24 cellular contexts compared by ENCODE assay signal in the genomic region with DNA sequence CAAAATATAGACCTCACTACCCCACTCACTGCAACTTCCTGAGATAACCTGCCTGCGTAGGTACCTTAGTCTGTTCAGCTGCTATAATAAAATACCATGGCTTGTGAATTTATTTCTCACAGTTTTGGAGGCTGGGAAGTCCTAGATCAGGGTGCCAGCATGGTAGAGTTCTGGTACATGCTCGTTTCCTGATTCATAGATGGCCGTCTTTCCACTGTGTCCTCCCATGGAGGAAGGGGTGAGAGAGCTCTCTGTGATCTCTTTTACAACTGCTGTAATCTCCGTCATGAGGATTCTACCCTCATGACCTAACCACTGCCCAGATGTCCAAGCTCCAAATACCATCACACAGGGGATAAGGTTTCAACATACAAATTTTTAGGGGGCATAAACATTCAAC. TPM values are rescaled to one million over a fixed set of nuclear protein-coding genes. Genes with fewer than 3 reads are reported as not detected.
"Had no signal": no experiment of that assay in that cellular context is flagged by ENCODE, and none has a peak within 500 bp of the region (broad histone marks: within the 10 kb centered on the region; RNA-seq: fewer than 3 reads in every experiment).

No MANE protein-coding gene starts in this region.

- H3K9me3 Mint-ChIP-seq: activated B cell treated with CpG ODN at 0.5 μM for 24 hours; activated CD4-positive, alpha-beta memory T cell treated with anti-CD3 and anti-CD28 coated beads, Interleukin-2, amount 10 ng/mL, durations not matched to agents 7 days and 5 days; activated naive CD4-positive, alpha-beta T cell treated with anti-CD3 and anti-CD28 coated beads, Interleukin-2, amount 50 U/mL, for 24 hours; brain; T-helper 1 cell treated with Interleukin-12 subunit alpha and Interleukin-12 subunit beta and Interleukin-4 antibody, amounts not matched to agents 30 μg/mL and 1 μg/mL, for 36 hours had no signal

- H3K4me1 ChIP-seq: ascending aorta, Peyer's patch, SJCRH30 had no signal

- H3K9me3 ChIP-seq: ascending aorta, MG63, Peyer's patch, SJCRH30 had no signal

- H3K36me3 ChIP-seq: ascending aorta, MG63, Peyer's patch, SJCRH30 had no signal

- H3K27ac Mint-ChIP-seq: activated B cell treated with CpG ODN at 0.5 μM for 24 hours; activated CD4-positive, alpha-beta memory T cell treated with anti-CD3 and anti-CD28 coated beads, Interleukin-2, amount 10 ng/mL, durations not matched to agents 7 days and 5 days; activated naive CD4-positive, alpha-beta T cell treated with anti-CD3 and anti-CD28 coated beads, Interleukin-2, amount 50 U/mL, for 24 hours; T-helper 1 cell treated with Interleukin-12 subunit alpha and Interleukin-12 subunit beta and Interleukin-4 antibody, amounts not matched to agents 30 μg/mL and 1 μg/mL, for 36 hours had no signal

- H3K4me3 ChIP-seq: MG63, Peyer's patch, SJCRH30 had no signal

- H3K27me3 ChIP-seq: ascending aorta, MG63, Peyer's patch had no signal

- H3K4me1 Mint-ChIP-seq: activated B cell treated with CpG ODN at 0.5 μM for 24 hours; activated CD4-positive, alpha-beta memory T cell treated with anti-CD3 and anti-CD28 coated beads, Interleukin-2, amount 10 ng/mL, durations not matched to agents 7 days and 5 days; activated naive CD4-positive, alpha-beta T cell treated with anti-CD3 and anti-CD28 coated beads, Interleukin-2, amount 50 U/mL, for 24 hours had no signal

- H3K27ac ChIP-seq: ascending aorta, KMS-11, Peyer's patch, RWPE1, SJCRH30 had no signal

- DNase-seq: activated B cell treated with CpG ODN at 0.5 μM for 24 hours; activated CD4-positive, alpha-beta memory T cell treated with anti-CD3 and anti-CD28 coated beads, Interleukin-2, amount 10 ng/mL, durations not matched to agents 7 days and 5 days; activated CD4-positive, alpha-beta T cell treated with anti-CD3 and anti-CD28 coated beads for 1 hour; activated CD4-positive, alpha-beta T cell treated with anti-CD3 and anti-CD28 coated beads, Interleukin-2, amount 50 U/mL, for 1 hour; activated naive CD4-positive, alpha-beta T cell; activated T-cell treated with anti-CD3 and anti-CD28 coated beads for 4 hours; MG63; MV-4-11; NCI-H1417 treated with DMSO at 0.1 percent for 48 hours; NCI-H1694; NCI-H2029; NCI-H510A; NCI-H526 treated with DMSO at 0.1 percent for 48 hours; NK-92 treated with Interleukin-12 subunit alpha and Interleukin-12 subunit beta, amount 100 ng/mL, for 24 hours; Peyer's patch; SJCRH30 had no signal

- H3K36me3 Mint-ChIP-seq: activated naive CD4-positive, alpha-beta T cell treated with anti-CD3 and anti-CD28 coated beads, Interleukin-2, amount 50 U/mL, for 24 hours; brain had no signal

- H3K4me3 Mint-ChIP-seq: activated B cell treated with CpG ODN at 0.5 μM for 24 hours; activated CD4-positive, alpha-beta memory T cell treated with anti-CD3 and anti-CD28 coated beads, Interleukin-2, amount 10 ng/mL, durations not matched to agents 7 days and 5 days; activated naive CD4-positive, alpha-beta T cell treated with anti-CD3 and anti-CD28 coated beads, Interleukin-2, amount 50 U/mL, for 24 hours; brain; T-helper 1 cell treated with Interleukin-12 subunit alpha and Interleukin-12 subunit beta and Interleukin-4 antibody, amounts not matched to agents 30 μg/mL and 1 μg/mL, for 36 hours had no signal

RNA-seq across cellular contexts. Expression of a gene that starts 49.7 kb away (rescaled TPM):
- total RNA-seq: activated CD4-positive, alpha-beta memory T cell treated with anti-CD3 and anti-CD28 coated beads, Interleukin-2, amount 10 ng/mL, durations not matched to agents 7 days and 5 days; activated CD8-positive, alpha-beta memory T cell treated with anti-CD3 and anti-CD28 coated beads for 36 hours; ascending aorta; Peyer's patch; Right ventricle myocardium superior; SJCRH30 had no signal
